10 cellular contexts compared by ENCODE assay signal in the genomic region with DNA sequence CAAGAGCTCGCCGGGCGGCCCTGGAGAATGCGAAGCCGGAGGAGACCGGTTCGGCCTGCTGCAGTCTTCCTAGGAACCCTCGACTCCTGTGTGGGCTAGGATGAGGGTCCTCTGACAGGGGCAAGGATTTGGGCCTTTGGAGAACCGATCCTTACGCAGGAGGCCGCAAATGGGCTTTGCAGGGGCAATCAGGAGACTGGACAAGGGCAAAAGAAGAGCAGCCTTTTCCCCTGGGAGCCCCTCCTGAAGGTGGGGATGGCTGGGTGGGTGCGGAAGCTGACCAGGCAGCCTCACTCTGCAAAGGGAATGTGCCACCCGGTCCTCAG.
DNase-seq lines count a peak whose midpoint lies in the region; ATAC-seq and TF ChIP-seq lines count a peak whose summit lies in the region.
"Had no signal": no experiment of that assay in that cellular context is flagged by ENCODE, and none has a peak within 500 bp of the region (broad histone marks: within the 10 kb centered on the region; RNA-seq: fewer than 3 reads in every experiment).

No MANE protein-coding gene starts in this region.

- H3K4me1 Mint-ChIP-seq in Caco-2 (ENCODE audit: low read depth, unreplicated experiment): no peaks in the 10 kb centered on the region
- H3K4me1 Mint-ChIP-seq: activated naive CD4-positive, alpha-beta T cell treated with anti-CD3 and anti-CD28 coated beads, Interleukin-2, amount 10 ng/mL, durations not matched to agents 7 days and 5 days had no signal

- TF ChIP-seq POLR2A in sigmoid colon (IDR thresholded peaks at IDR 0.05): no peak

- no peaks in the 10 kb centered on the region for H3K9me2 ChIP-seq in hepatocyte (replicated peaks; ENCODE audit: insufficient read depth)
- no peaks in the 10 kb centered on the region for H3K9me2 ChIP-seq in OCI-LY7 (ENCODE audit: insufficient read depth, low read length)

- H3K4me2 ChIP-seq in hepatocyte (peak overlapping the region; percentile 94), OCI-LY7 (ENCODE audit: low read length) (no peak overlapping the region)

- POLR2A ChIA-PET in Caco-2 (lab: Charles Lee): no interaction called here
- POLR2A ChIA-PET in OCI-LY7 (lab: Charles Lee): interaction anchor here (1.1 kb wide), 1 partner anchor 14 kb away, joined by 4 read pairs; no protein-coding TSS in a partner anchor

- H3K79me2 ChIP-seq in hepatocyte (peaks cover 19% of the 10 kb centered on the region), OCI-LY7 (ENCODE audit: insufficient read depth, low read depth, low read length) (no peaks in the 10 kb centered on the region)

- intact Hi-C loops in Caco-2 (cut with micrococcal nuclease; ENCODE audit: unreplicated experiment): no loop called here
- intact Hi-C loops in sigmoid colon (cut with DNase I): no loop called here
- intact Hi-C loops in OCI-LY7 (cut with micrococcal nuclease; ENCODE audit: unreplicated experiment): no loop called here

- no peak overlapping the region for H3K27ac Mint-ChIP-seq in Caco-2 (ENCODE audit: unreplicated experiment)
- H3K27ac Mint-ChIP-seq: activated naive CD4-positive, alpha-beta T cell treated with anti-CD3 and anti-CD28 coated beads, Interleukin-2, amount 10 ng/mL, durations not matched to agents 7 days and 5 days had no signal

- H3K4me1 ChIP-seq in Caco-2: peaks cover 8% of the 10 kb centered on the region
- H3K4me1 ChIP-seq in adipocyte (ENCODE audit: control insufficient read depth, insufficient read depth, low read length): peaks cover 56% of the 10 kb centered on the region
- H3K4me1 ChIP-seq in hepatocyte (ENCODE audit: insufficient read depth): peaks cover 31% of the 10 kb centered on the region
- H3K4me1 ChIP-seq in sigmoid colon: peaks cover 0 to 52% (median 44%) of the 10 kb centered on the region in 4 donors
- H3K4me1 ChIP-seq in OCI-LY7 (ENCODE audit: insufficient read depth, low read length, poor library complexity, severe bottlenecking): peaks cover 6% of the 10 kb centered on the region

- H3K9ac ChIP-seq in adipocyte (ENCODE audit: low read length): peak overlapping the region; percentile 95

- H3K9me3 ChIP-seq in Caco-2: no peaks in the 10 kb centered on the region
- no peaks in the 10 kb centered on the region for H3K9me3 ChIP-seq in adipocyte (ENCODE audit: control insufficient read depth, low read length)
- no peaks in the 10 kb centered on the region for H3K9me3 ChIP-seq in hepatocyte (ENCODE audit: low read depth)
- H3K9me3 ChIP-seq in sigmoid colon: no peaks in the 10 kb centered on the region
- H3K9me3 ChIP-seq in OCI-LY7 (ENCODE audit: low read length): no peaks in the 10 kb centered on the region

- H3K36me3 Mint-ChIP-seq in Caco-2 (ENCODE audit: insufficient read depth, unreplicated experiment): no peaks in the 10 kb centered on the region
- H3K36me3 Mint-ChIP-seq: activated naive CD4-positive, alpha-beta T cell treated with anti-CD3 and anti-CD28 coated beads, Interleukin-2, amount 10 ng/mL, durations not matched to agents 7 days and 5 days had no signal

- H4K20me1 ChIP-seq in hepatocyte (ENCODE audit: insufficient read depth, poor library complexity, severe bottlenecking): no peaks in the 10 kb centered on the region
- no peaks in the 10 kb centered on the region for H4K20me1 ChIP-seq in OCI-LY7 (ENCODE audit: insufficient read depth, low read length)

- peaks cover 25% of the 10 kb centered on the region for H3K27me3 Mint-ChIP-seq in Caco-2 (ENCODE audit: insufficient read depth, unreplicated experiment)

- DNase-seq in Caco-2 (no peak), adipocyte (ENCODE audit: low read depth) (no peak), hepatocyte (ENCODE audit: low spot score) (no peak), sigmoid colon (no peak), NCI-H82 (lab: John Stamatoyannopoulos, UW) (no peak), OCI-LY7 (ENCODE audit: low spot score) (no peak), occipital lobe (lab: John Stamatoyannopoulos, UW) (no peak)
- DNase-seq: activated naive CD4-positive, alpha-beta T cell treated with anti-CD3 and anti-CD28 coated beads, Interleukin-2, amount 10 ng/mL, durations not matched to agents 7 days and 5 days; T1000 had no signal

- H3K27ac ChIP-seq in hepatocyte (peak overlapping the region; percentile 89), sigmoid colon (peak overlapping the region; percentile 72 to 78 (median 76)), OCI-LY7 (ENCODE audit: low read depth, low read length, poor library complexity, severe bottlenecking) (no peak overlapping the region)

- no peak for TF ChIP-seq EP300 in sigmoid colon (IDR thresholded peaks at IDR 0.05)

- H3K4me3 ChIP-seq in Caco-2 (ENCODE audit: low read depth, low read length) (peak overlapping the region; percentile 29), adipocyte (ENCODE audit: low read length) (peak overlapping the region; percentile 94), hepatocyte (no peak overlapping the region), sigmoid colon (peak overlapping the region; percentile 22 to 60 (median 56)), OCI-LY7 (ENCODE audit: low read depth, low read length, poor library complexity, severe bottlenecking) (no peak overlapping the region)

- no peaks in the 10 kb centered on the region for H3K36me3 ChIP-seq in Caco-2 (ENCODE audit: control insufficient read depth, insufficient read depth, low read length)
- H3K36me3 ChIP-seq in adipocyte (ENCODE audit: control insufficient read depth, insufficient read depth, low read length, severe bottlenecking): peaks cover 10% of the 10 kb centered on the region
- no peaks in the 10 kb centered on the region for H3K36me3 ChIP-seq in hepatocyte (replicated peaks; ENCODE audit: insufficient read depth, low read depth)
- no peaks in the 10 kb centered on the region for H3K36me3 ChIP-seq in sigmoid colon
- no peaks in the 10 kb centered on the region for H3K36me3 ChIP-seq in OCI-LY7 (ENCODE audit: insufficient read depth, low read length)

- ATAC-seq in HG03159 (IDR thresholded peaks at IDR 0.05; ENCODE audit: unreplicated experiment): no peak

- no peak overlapping the region for H2AFZ ChIP-seq in hepatocyte
- no peak overlapping the region for H2AFZ ChIP-seq in OCI-LY7 (ENCODE audit: low read length)

- no peaks in the 10 kb centered on the region for H3K9me3 Mint-ChIP-seq in Caco-2 (ENCODE audit: unreplicated experiment)
- H3K9me3 Mint-ChIP-seq: activated naive CD4-positive, alpha-beta T cell treated with anti-CD3 and anti-CD28 coated beads, Interleukin-2, amount 10 ng/mL, durations not matched to agents 7 days and 5 days had no signal

- H3K27me3 ChIP-seq in Caco-2 (replicated peaks; ENCODE audit: control insufficient read depth, insufficient read depth, low read length) (peaks cover 9% of the 10 kb centered on the region), adipocyte (replicated peaks; ENCODE audit: control insufficient read depth, insufficient read depth, low read length) (no peaks in the 10 kb centered on the region), hepatocyte (peaks cover 31% of the 10 kb centered on the region), sigmoid colon (no peaks in the 10 kb centered on the region)

- 13% methylated on average over 13 of the region's 13 CpGs for whole genome bisulfite sequencing in hepatocyte (ENCODE audit: low lambda C conversion rate, missing lambda C conversion rate)
- 14 to 38% methylated on average over 13 of the region's 13 CpGs for WGBS in sigmoid colon, 2 donors

- CTCF ChIA-PET in Caco-2 (lab: Charles Lee): interaction anchor here (0.7 to 1.3 kb wide), 2 partner anchors 9 to 91 kb away, joined by 3 to 4 read pairs; no protein-coding TSS in a partner anchor
- CTCF ChIA-PET in OCI-LY7 (lab: Charles Lee; ENCODE audit: unreplicated experiment): no interaction called here

- BruUV-seq in Caco-2 (replicated peaks; lab: Mats Ljungman, UMichigan) (no TSS peak), OCI-LY7 (replicated peaks; lab: Mats Ljungman, UMichigan) (no TSS peak)

- no peak for TF ChIP-seq CTCF in Caco-2 (IDR thresholded peaks at IDR 0.05; ENCODE audit: insufficient read depth in 1 of 2, low read depth in 1 of 2, low read length in 1 of 2, severe bottlenecking in 1 of 2, unreplicated experiment in 1 of 2)
- TF ChIP-seq CTCF in hepatocyte (IDR thresholded peaks at IDR 0.05; ENCODE audit: poor library complexity): no peak
- no peak for TF ChIP-seq CTCF in sigmoid colon (IDR thresholded peaks at IDR 0.05)
- no peak for TF ChIP-seq CTCF in OCI-LY7 (conservative IDR thresholded peaks at IDR 0.05; ENCODE audit: low read length)

- peak overlapping the region; percentile 74 for H3K4me3 Mint-ChIP-seq in Caco-2 (ENCODE audit: unreplicated experiment)
- H3K4me3 Mint-ChIP-seq: activated naive CD4-positive, alpha-beta T cell treated with anti-CD3 and anti-CD28 coated beads, Interleukin-2, amount 10 ng/mL, durations not matched to agents 7 days and 5 days had no signal

Comparison
In these comparisons a context has a peak if more than half of its experiments do, and no peak if none do; other contexts are left out.
1. H3K4me3 ChIP-seq: peak in Caco-2 (single experiment), adipocyte (single experiment) and sigmoid colon (4 of 4); none in hepatocyte (single experiment) and OCI-LY7 (single experiment).